27 cellular contexts compared by ENCODE assay signal in the genomic region with DNA sequence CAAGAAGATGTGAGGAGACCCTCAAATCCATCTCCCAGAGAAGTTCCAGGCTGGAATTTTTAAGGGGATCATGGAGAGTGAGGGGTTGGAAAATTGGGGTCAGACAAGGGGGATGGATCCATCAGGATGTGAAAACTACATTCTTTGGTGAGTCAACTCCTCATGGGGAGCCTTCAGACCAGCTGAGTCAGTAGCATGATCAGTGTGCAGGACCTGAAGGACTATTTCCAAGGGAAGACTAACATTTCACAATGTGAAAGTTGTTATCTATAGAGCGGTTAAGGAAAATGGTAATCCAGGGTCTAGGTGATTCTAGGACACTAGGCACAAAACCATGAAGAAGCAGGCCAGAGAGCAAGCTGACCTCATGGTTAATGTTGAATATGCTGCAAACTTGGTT. TPM values are rescaled to one million over a fixed set of nuclear protein-coding genes. Genes with fewer than 3 reads are reported as not detected.
A peak's percentile ranks its signal among the peaks of the same experiment; 100 is the strongest.
DNase-seq lines count a peak whose midpoint lies in the region; ATAC-seq and TF ChIP-seq lines count a peak whose summit lies in the region.
"Had no signal": no experiment of that assay in that cellular context is flagged by ENCODE, and none has a peak within 500 bp of the region (broad histone marks: within the 10 kb centered on the region; RNA-seq: fewer than 3 reads in every experiment).

No MANE protein-coding gene starts in this region.

- H4K20me1 ChIP-seq in GM23338 (replicated peaks; ENCODE audit: insufficient read depth): no peaks in the 10 kb centered on the region

- H2AFZ ChIP-seq in GM23338: no peak overlapping the region

- POLR2A ChIA-PET in naive thymus-derived CD8-positive, alpha-beta T cell (lab: Charles Lee): no interaction called here

- H3K4me1 ChIP-seq in RWPE2 (ENCODE audit: insufficient read depth, poor library complexity, severe bottlenecking) (peaks cover 14% of the 10 kb centered on the region), GM23338 (ENCODE audit: insufficient read depth) (no peaks in the 10 kb centered on the region)
- H3K4me1 ChIP-seq: gastroesophageal sphincter, right atrium auricular region, thyroid gland had no signal

- H3K27me3 ChIP-seq in RWPE2 (ENCODE audit: insufficient read depth, poor library complexity, severe bottlenecking): no peaks in the 10 kb centered on the region
- no peaks in the 10 kb centered on the region for H3K27me3 ChIP-seq in GM23338 (ENCODE audit: insufficient read depth)
- H3K27me3 ChIP-seq: gastroesophageal sphincter, right atrium auricular region, thyroid gland had no signal

- no peak overlapping the region for H3K4me3 ChIP-seq in RWPE2 (ENCODE audit: severe bottlenecking)
- H3K4me3 ChIP-seq in epithelial cell of proximal tubule (ENCODE audit: low read depth, low read length): no peak overlapping the region
- no peak overlapping the region for H3K4me3 ChIP-seq in GM23338
- H3K4me3 ChIP-seq: gastroesophageal sphincter, left ventricle myocardium inferior, right atrium auricular region, thyroid gland had no signal

- H3K27me3 Mint-ChIP-seq in naive thymus-derived CD8-positive, alpha-beta T cell: no peaks in the 10 kb centered on the region
- H3K27me3 Mint-ChIP-seq in GM23338 (ENCODE audit: insufficient read depth, low read depth, poor library complexity): peaks cover 5% of the 10 kb centered on the region
- H3K27me3 Mint-ChIP-seq: CD4-positive, alpha-beta memory T cell; central memory CD8-positive, alpha-beta T cell; naive thymus-derived CD4-positive, alpha-beta T cell; stimulated activated naive CD8-positive, alpha-beta T cell treated with anti-CD3 and anti-CD28 coated beads, Interleukin-15, Interleukin-2, amounts not matched to agents 100 ng/mL and 50 ng/mL, for 24 hours had no signal

- no peak overlapping the region for H3K4me2 ChIP-seq in GM23338

- H3K9me3 ChIP-seq in RWPE2 (ENCODE audit: severe bottlenecking): no peaks in the 10 kb centered on the region
- H3K9me3 ChIP-seq: gastroesophageal sphincter, left ventricle myocardium inferior, right atrium auricular region, thyroid gland had no signal

- H3K4me1 Mint-ChIP-seq in naive thymus-derived CD8-positive, alpha-beta T cell: peaks cover 4 to 19% (median 11%) of the 10 kb centered on the region in 4 donors
- no peaks in the 10 kb centered on the region for H3K4me1 Mint-ChIP-seq in GM23338
- H3K4me1 Mint-ChIP-seq: mesothelial cell of epicardium had no signal

- H3K4me3 Mint-ChIP-seq in naive thymus-derived CD8-positive, alpha-beta T cell: no peak overlapping the region
- H3K4me3 Mint-ChIP-seq in GM23338: no peak overlapping the region
- H3K4me3 Mint-ChIP-seq: activated CD4-positive, alpha-beta T cell treated with anti-CD3 and anti-CD28 coated beads, Interleukin-2, amount 10 ng/mL, durations not matched to agents 7 days and 5 days; activated naive CD4-positive, alpha-beta T cell treated with anti-CD3 and anti-CD28 coated beads for 36 hours; CD4-positive, alpha-beta memory T cell; central memory CD8-positive, alpha-beta T cell; mesothelial cell of epicardium; naive thymus-derived CD4-positive, alpha-beta T cell; stimulated activated naive CD8-positive, alpha-beta T cell treated with anti-CD3 and anti-CD28 coated beads, Interleukin-15, Interleukin-2, amounts not matched to agents 100 ng/mL and 50 ng/mL, for 24 hours; T-helper 2 cell treated with Interferon-gamma antibody and Interleukin-4, amounts not matched to agents 5 μg/mL and 100 μg/mL, for 36 hours had no signal

- H3F3A ChIP-seq in GM23338 (replicated peaks; ENCODE audit: low read depth): no peaks in the 10 kb centered on the region

- H3K79me2 ChIP-seq in GM23338 (replicated peaks; ENCODE audit: insufficient read depth): no peaks in the 10 kb centered on the region

- TF ChIP-seq CTCF in RWPE2 (IDR thresholded peaks at IDR 0.05; ENCODE audit: poor library complexity, severe bottlenecking): no peak
- no peak for TF ChIP-seq CTCF in epithelial cell of proximal tubule (conservative IDR thresholded peaks at IDR 0.05; ENCODE audit: low read depth, low read length)
- TF ChIP-seq CTCF in GM23338 (conservative IDR thresholded peaks at IDR 0.05; ENCODE audit: low read depth in 2 of 2): no peak

- H3K27ac Mint-ChIP-seq in naive thymus-derived CD8-positive, alpha-beta T cell: no peak overlapping the region
- H3K27ac Mint-ChIP-seq in GM23338: no peak overlapping the region
- H3K27ac Mint-ChIP-seq: activated CD4-positive, alpha-beta T cell treated with anti-CD3 and anti-CD28 coated beads, Interleukin-2, amount 10 ng/mL, durations not matched to agents 7 days and 5 days; activated naive CD4-positive, alpha-beta T cell treated with anti-CD3 and anti-CD28 coated beads for 36 hours; CD4-positive, alpha-beta memory T cell; mesothelial cell of epicardium; stimulated activated naive CD8-positive, alpha-beta T cell treated with anti-CD3 and anti-CD28 coated beads, Interleukin-15, Interleukin-2, amounts not matched to agents 100 ng/mL and 50 ng/mL, for 24 hours; T-helper 2 cell treated with Interferon-gamma antibody and Interleukin-4, amounts not matched to agents 5 μg/mL and 100 μg/mL, for 36 hours had no signal

- H3K36me3 ChIP-seq in RWPE2 (ENCODE audit: low read depth): 0 out of 2 replicates have a peak, but pooled peaks cover 5% of the 10 kb centered on the region
- H3K36me3 ChIP-seq in GM23338 (ENCODE audit: insufficient read depth): no peaks in the 10 kb centered on the region
- H3K36me3 ChIP-seq: thyroid gland had no signal

- peak; percentile 32; the same call in 1 of the 3 replicates for ATAC-seq in RWPE2 (ENCODE audit: low read depth)
- no peak for ATAC-seq in naive thymus-derived CD8-positive, alpha-beta T cell
- ATAC-seq in GM23338: no peak
- ATAC-seq in GM21515 (IDR thresholded peaks at IDR 0.05; ENCODE audit: unreplicated experiment): no peak
- ATAC-seq: gastroesophageal sphincter; naive thymus-derived CD4-positive, alpha-beta T cell; SK-N-SH treated with all-trans-retinoic acid at 6 μM for 48 hours had no signal

- H3K36me3 Mint-ChIP-seq in naive thymus-derived CD8-positive, alpha-beta T cell: peaks cover 0 to 3% (median 0%) of the 10 kb centered on the region in 3 donors
- H3K36me3 Mint-ChIP-seq in GM23338 (ENCODE audit: low read depth): no peaks in the 10 kb centered on the region; the same call in 2 of the 3 replicates

- H3K27ac ChIP-seq in RWPE2 (ENCODE audit: poor library complexity, severe bottlenecking): no peak overlapping the region
- H3K27ac ChIP-seq in GM23338 (ENCODE audit: low read depth): no peak overlapping the region
- H3K27ac ChIP-seq: gastroesophageal sphincter, left ventricle myocardium inferior, right atrium auricular region, thyroid gland had no signal

- DNase-seq in GM03348 (ENCODE audit: low spot score) (peak; percentile 14), RWPE2 (ENCODE audit: low spot score) (no peak), epithelial cell of proximal tubule (ENCODE audit: low read depth) (peak; percentile 42), renal cortical epithelial cell (ENCODE audit: low read depth) (peak; percentile 45), GM23338 (ENCODE audit: low spot score) (no peak)
- DNase-seq in naive thymus-derived CD8-positive, alpha-beta T cell: no peak
- DNase-seq: activated CD4-positive, alpha-beta T cell treated with anti-CD3 and anti-CD28 coated beads, Interleukin-2, amount 10 ng/mL, durations not matched to agents 7 days and 5 days; activated naive CD4-positive, alpha-beta T cell treated with anti-CD3 and anti-CD28 coated beads for 36 hours; AML-193; CD4-positive, alpha-beta memory T cell; DMS 273 treated with DMSO at 0.1 percent for 48 hours; hippocampal formation; left ventricle myocardium inferior; naive thymus-derived CD4-positive, alpha-beta T cell; NCI-H1105 treated with DMSO at 0.1 percent for 48 hours; NCI-H2029 treated with DMSO at 0.1 percent for 48 hours; NCI-H345; NCI-H748 treated with DMSO at 0.1 percent for 48 hours; thyroid gland had no signal

- H3K9me2 ChIP-seq in GM23338 (ENCODE audit: insufficient read depth): no peaks in the 10 kb centered on the region

- H3K9me3 Mint-ChIP-seq in naive thymus-derived CD8-positive, alpha-beta T cell: no peaks in the 10 kb centered on the region
- H3K9me3 Mint-ChIP-seq in GM23338: no peaks in the 10 kb centered on the region; the same call in 2 of the 3 replicates
- H3K9me3 Mint-ChIP-seq: activated naive CD4-positive, alpha-beta T cell treated with anti-CD3 and anti-CD28 coated beads for 36 hours; CD4-positive, alpha-beta memory T cell; central memory CD8-positive, alpha-beta T cell; mesothelial cell of epicardium; stimulated activated naive CD8-positive, alpha-beta T cell treated with anti-CD3 and anti-CD28 coated beads, Interleukin-15, Interleukin-2, amounts not matched to agents 100 ng/mL and 50 ng/mL, for 24 hours; T-helper 2 cell treated with Interferon-gamma antibody and Interleukin-4, amounts not matched to agents 5 μg/mL and 100 μg/mL, for 36 hours had no signal

TF ChIP-seq in GM23338, 12 proteins besides CTCF, POLR2A, EP300 and RAD21:
- TF ChIP-seq ZNF114 (CRISPR knock-in tag; IDR thresholded peaks at IDR 0.05): no peak
- no peak for TF ChIP-seq EZH2 (IDR thresholded peaks at IDR 0.05; ENCODE audit: low read depth, unreplicated experiment)
- TF ChIP-seq CREB1 (CRISPR knock-in tag; IDR thresholded peaks at IDR 0.05; ENCODE audit: low read depth): no peak
- TF ChIP-seq STAT1 (IDR thresholded peaks at IDR 0.05; ENCODE audit: unreplicated experiment): no peak

RNA-seq across cellular contexts. Expression of gene CEP135, which starts 38.6 kb away (rescaled TPM):
- total RNA-seq in epithelial cell of proximal tubule (5.7 and 7.8 TPM in 2 replicates), renal cortical epithelial cell (5.4 and 8.9 TPM in 2 replicates)
- total RNA-seq in naive thymus-derived CD8-positive, alpha-beta T cell: 10 to 100 TPM; 25.9 to 31.5 TPM
- 10 to 100 TPM in 1 of 3 donors, 1 to 10 TPM in 2; 7.9 to 13.8 (median 8.3) TPM for polyA plus RNA-seq in naive thymus-derived CD8-positive, alpha-beta T cell
- total RNA-seq in GM23338 (2014; rRNA removed; shearing (Covaris generic)): 13.6 and 15.7 TPM in 2 replicates
- polyA plus RNA-seq in GM23338 (2016; fragmentation: Nextera tagmentation; extraction: Ambion mirVana): 8.3 and 11.8 TPM in 2 replicates

RNA-seq across cellular contexts. Expression of gene EXOC1, which starts 56.7 kb away (rescaled TPM):
- total RNA-seq in epithelial cell of proximal tubule (16.8 and 19.2 TPM in 2 replicates), renal cortical epithelial cell (50.9 and 62.6 TPM in 2 replicates)
- total RNA-seq in naive thymus-derived CD8-positive, alpha-beta T cell: 10 to 100 TPM; 41.3 to 41.9 TPM
- polyA plus RNA-seq in naive thymus-derived CD8-positive, alpha-beta T cell: 10 to 100 TPM in 2 of 3 donors, 1 to 10 TPM in 1; 5.8 to 14.6 (median 13.1) TPM
- total RNA-seq in GM23338 (2014; rRNA removed; shearing (Covaris generic)): 22.2 and 30.3 TPM in 2 replicates
- polyA plus RNA-seq in GM23338 (2016; fragmentation: Nextera tagmentation; extraction: Ambion mirVana): 11.1 and 13.4 TPM in 2 replicates

Comparison
In these comparisons a context has a peak if more than half of its experiments do, and no peak if none do; other contexts are left out.
1. DNase-seq: peak in GM03348 (single experiment), epithelial cell of proximal tubule (single experiment) and renal cortical epithelial cell (single experiment); none in RWPE2 (single experiment), naive thymus-derived CD8-positive, alpha-beta T cell (0 of 10) and GM23338 (single experiment).